In the genomic region with DNA sequence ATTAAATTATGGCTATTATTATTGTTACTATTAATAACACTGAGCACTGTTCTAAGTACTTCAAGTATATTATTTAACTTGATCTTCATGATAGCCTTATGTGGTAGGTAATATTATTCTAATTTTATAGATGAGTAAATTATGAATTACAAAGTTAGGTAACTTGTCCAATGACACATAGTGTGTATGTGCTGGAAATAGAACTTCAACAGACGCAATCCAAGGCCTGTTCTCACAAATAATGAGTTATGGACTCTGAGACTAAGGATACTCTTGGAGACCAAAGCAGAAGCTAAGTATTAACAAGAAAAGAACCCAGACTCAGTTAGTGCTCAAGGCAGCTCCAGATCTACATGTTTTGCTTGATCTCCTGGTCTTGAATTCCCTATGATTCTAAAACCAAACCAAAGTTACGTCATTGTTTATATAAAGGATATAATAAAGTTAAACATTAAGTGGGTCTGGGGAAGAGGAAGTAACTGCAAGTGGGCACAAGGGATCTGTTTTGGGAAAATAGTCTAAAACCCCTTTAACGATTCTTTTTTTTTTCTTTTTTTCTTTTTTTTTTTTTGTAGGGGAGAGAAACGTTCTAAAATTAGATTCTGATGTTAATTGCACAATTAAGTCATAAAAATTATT, we compare ENCODE assay signal across 1 cellular context.
TF ChIP-seq lines count a peak whose summit lies in the region.

No MANE protein-coding gene starts in this region.

TF ChIP-seq in SK-N-SH, 30 proteins besides CTCF, POLR2A, EP300 and RAD21 (continued from another document):
- TF ChIP-seq, protein P1, sequence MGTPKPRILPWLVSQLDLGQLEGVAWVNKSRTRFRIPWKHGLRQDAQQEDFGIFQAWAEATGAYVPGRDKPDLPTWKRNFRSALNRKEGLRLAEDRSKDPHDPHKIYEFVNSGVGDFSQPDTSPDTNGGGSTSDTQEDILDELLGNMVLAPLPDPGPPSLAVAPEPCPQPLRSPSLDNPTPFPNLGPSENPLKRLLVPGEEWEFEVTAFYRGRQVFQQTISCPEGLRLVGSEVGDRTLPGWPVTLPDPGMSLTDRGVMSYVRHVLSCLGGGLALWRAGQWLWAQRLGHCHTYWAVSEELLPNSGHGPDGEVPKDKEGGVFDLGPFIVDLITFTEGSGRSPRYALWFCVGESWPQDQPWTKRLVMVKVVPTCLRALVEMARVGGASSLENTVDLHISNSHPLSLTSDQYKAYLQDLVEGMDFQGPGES (IDR thresholded peaks at IDR 0.05; ENCODE audit: low read depth, low read length), result no peak
- TF ChIP-seq MEF2A (IDR thresholded peaks at IDR 0.05; ENCODE audit: borderline replicate concordance, low read depth) (no peak), POLR2AphosphoS5 (IDR thresholded peaks at IDR 0.05; ENCODE audit: low read depth, low read length) (no peak), FOXJ3 (CRISPR knock-in tag; IDR thresholded peaks at IDR 0.05) (no peak), FOXM1 (IDR thresholded peaks at IDR 0.05; ENCODE audit: low read depth) (no peak), EZH2phosphoT487 (IDR thresholded peaks at IDR 0.05; ENCODE audit: borderline replicate concordance, low read depth) (no peak), SIN3A (IDR thresholded peaks at IDR 0.05; ENCODE audit: borderline replicate concordance, low read depth, low read length) (no peak)
- TF ChIP-seq, protein P2, sequence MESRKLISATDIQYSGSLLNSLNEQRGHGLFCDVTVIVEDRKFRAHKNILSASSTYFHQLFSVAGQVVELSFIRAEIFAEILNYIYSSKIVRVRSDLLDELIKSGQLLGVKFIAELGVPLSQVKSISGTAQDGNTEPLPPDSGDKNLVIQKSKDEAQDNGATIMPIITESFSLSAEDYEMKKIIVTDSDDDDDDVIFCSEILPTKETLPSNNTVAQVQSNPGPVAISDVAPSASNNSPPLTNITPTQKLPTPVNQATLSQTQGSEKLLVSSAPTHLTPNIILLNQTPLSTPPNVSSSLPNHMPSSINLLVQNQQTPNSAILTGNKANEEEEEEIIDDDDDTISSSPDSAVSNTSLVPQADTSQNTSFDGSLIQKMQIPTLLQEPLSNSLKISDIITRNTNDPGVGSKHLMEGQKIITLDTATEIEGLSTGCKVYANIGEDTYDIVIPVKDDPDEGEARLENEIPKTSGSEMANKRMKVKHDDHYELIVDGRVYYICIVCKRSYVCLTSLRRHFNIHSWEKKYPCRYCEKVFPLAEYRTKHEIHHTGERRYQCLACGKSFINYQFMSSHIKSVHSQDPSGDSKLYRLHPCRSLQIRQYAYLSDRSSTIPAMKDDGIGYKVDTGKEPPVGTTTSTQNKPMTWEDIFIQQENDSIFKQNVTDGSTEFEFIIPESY (IDR thresholded peaks at IDR 0.05; ENCODE audit: borderline replicate concordance, low read depth), result no peak
